In genomic region chr5:135191084-135191826, GRCh38 we compare ENCODE assay signal across 8 cellular contexts.
A peak's percentile ranks its signal among the peaks of the same experiment; 100 is the strongest.
DNase-seq lines count a peak whose midpoint lies in the region; ATAC-seq, FAIRE-seq and TF ChIP-seq lines count a peak whose summit lies in the region.

No MANE protein-coding gene starts in this region.

- peak overlapping the region; percentile 22 for H3K4me3 ChIP-seq in Jurkat, Clone E6-1 (ENCODE audit: low read length)
- H3K4me3 ChIP-seq in SJSA1 (peak overlapping the region; percentile 8; the same call in 1 of the 2 replicates), pancreas (peak overlapping the region in 3 of 4 donors; percentile 19 to 58 (median 39)), thyroid gland (replicated peaks in 1 of 3) (peak overlapping the region in 1 of 3 donors; percentile 2)

- H3K27me3 Mint-ChIP-seq in activated naive CD4-positive, alpha-beta T cell treated with anti-CD3 and anti-CD28 coated beads for 36 hours (ENCODE audit: low read depth) = peaks cover 5% of the 10 kb centered on the region
- H3K27me3 Mint-ChIP-seq in glutamatergic neuron (ENCODE audit: unreplicated experiment) = peaks cover 3% of the 10 kb centered on the region

- no peak for TF ChIP-seq POLR2A in thyroid gland (IDR thresholded peaks at IDR 0.05)

- H3K27ac Mint-ChIP-seq in activated naive CD4-positive, alpha-beta T cell treated with anti-CD3 and anti-CD28 coated beads for 36 hours = no peak overlapping the region
- H3K27ac Mint-ChIP-seq in glutamatergic neuron (ENCODE audit: unreplicated experiment) = no peak overlapping the region

- WGBS in pancreas, 2 donors = 9% methylated on average over 54 of the region's 54 CpGs
- 26 to 36% methylated on average over 14 to 21 of the region's 54 CpGs for WGBS in thyroid gland, 2 donors

- no peaks in the 10 kb centered on the region for H3K36me3 Mint-ChIP-seq in activated naive CD4-positive, alpha-beta T cell treated with anti-CD3 and anti-CD28 coated beads for 36 hours (ENCODE audit: low read depth)
- H3K36me3 Mint-ChIP-seq in glutamatergic neuron (ENCODE audit: unreplicated experiment) = no peaks in the 10 kb centered on the region

- H3K27ac ChIP-seq in SJSA1 = no peak overlapping the region
- no peak overlapping the region for H3K27ac ChIP-seq in pancreas
- no peak overlapping the region for H3K27ac ChIP-seq in thyroid gland

- H3K36me3 ChIP-seq in SJSA1 (no peaks in the 10 kb centered on the region), pancreas (no peaks in the 10 kb centered on the region), thyroid gland (no peaks in the 10 kb centered on the region)

- H3K27me3 ChIP-seq in SJSA1 (replicated peaks) = peaks cover 38% of the 10 kb centered on the region
- peaks cover 0 to 30% (median 0%) of the 10 kb centered on the region in 4 donors for H3K27me3 ChIP-seq in pancreas
- no peaks in the 10 kb centered on the region for H3K27me3 ChIP-seq in thyroid gland

- ATAC-seq in GM21390 (IDR thresholded peaks at IDR 0.05; ENCODE audit: unreplicated experiment) (peak; percentile 89), pancreas (peak; percentile 97 to 100 (median 98))

- intact Hi-C loops in activated naive CD4-positive, alpha-beta T cell treated with anti-CD3 and anti-CD28 coated beads for 36 hours (cut with micrococcal nuclease) = loop anchor here (1.0 to 5.0 kb wide), 5 partner anchors 141 to 604 kb away; no protein-coding TSS in a partner anchor
- intact Hi-C loops in pancreas (cut with DNase I) (no loop called here), thyroid gland (cut with DNase I) (loop anchor here (10.0 kb wide), 1 partner anchor 276 kb away; no protein-coding TSS in a partner anchor)

- no peak for FAIRE-seq in pancreas (lab: Jason Lieb, UNC)

- no peaks in the 10 kb centered on the region for H3K9me3 ChIP-seq in SJSA1 (replicated peaks)
- H3K9me3 ChIP-seq in pancreas = no peaks in the 10 kb centered on the region
- H3K9me3 ChIP-seq in thyroid gland = no peaks in the 10 kb centered on the region

- H3K4me1 ChIP-seq in SJSA1 (replicated peaks) = peaks cover 9% of the 10 kb centered on the region
- H3K4me1 ChIP-seq in pancreas = no peaks in the 10 kb centered on the region
- peaks cover 4 to 8% of the 10 kb centered on the region in 2 donors for H3K4me1 ChIP-seq in thyroid gland

- CTCF ChIA-PET in activated naive CD4-positive, alpha-beta T cell treated with anti-CD3 and anti-CD28 coated beads for 36 hours (lab: Charles Lee) = interaction anchor here (1.0 to 1.5 kb wide), 6 partner anchors 10 to 274 kb away, joined by 3 to 9 read pairs (median 4); no protein-coding TSS in a partner anchor

- no peaks in the 10 kb centered on the region for H3K9me3 Mint-ChIP-seq in activated naive CD4-positive, alpha-beta T cell treated with anti-CD3 and anti-CD28 coated beads for 36 hours
- H3K9me3 Mint-ChIP-seq in glutamatergic neuron (ENCODE audit: unreplicated experiment) = no peaks in the 10 kb centered on the region

- peak overlapping the region; percentile 70 for H3K4me3 Mint-ChIP-seq in activated naive CD4-positive, alpha-beta T cell treated with anti-CD3 and anti-CD28 coated beads for 36 hours
- H3K4me3 Mint-ChIP-seq in glutamatergic neuron (ENCODE audit: unreplicated experiment) = peak overlapping the region; percentile 74

- TF ChIP-seq CTCF in glutamatergic neuron (IDR thresholded peaks at IDR 0.05; ENCODE audit: partially characterized antibody, unreplicated experiment) (peak; percentile 73), pancreas (IDR thresholded peaks at IDR 0.05) (peak; percentile 89 to 91 (median 90)), thyroid gland (IDR thresholded peaks at IDR 0.05) (peak; percentile 80 to 98 (median 96))

- H3K4me1 Mint-ChIP-seq in activated naive CD4-positive, alpha-beta T cell treated with anti-CD3 and anti-CD28 coated beads for 36 hours (ENCODE audit: low read depth) = peaks cover 2% of the 10 kb centered on the region
- peaks cover 1% of the 10 kb centered on the region for H3K4me1 Mint-ChIP-seq in glutamatergic neuron (ENCODE audit: low read depth, unreplicated experiment)

- DNase-seq in D341Med (ENCODE audit: low spot score) (peak; percentile 92), SJSA1 (ENCODE audit: low read depth in 1 of 2, low spot score in 2 of 2) (peak; percentile 71 to 75), glutamatergic neuron (peak; percentile 89), pancreas (peak; percentile 59 to 94 (median 82)), thyroid gland (peak; percentile 88 to 92)
- peak; percentile 46 for DNase-seq in Jurkat, Clone E6-1 (ENCODE audit: low read depth, low spot score)
- peak; percentile 84 for DNase-seq in activated naive CD4-positive, alpha-beta T cell treated with anti-CD3 and anti-CD28 coated beads for 36 hours

Comparison
In these comparisons a context has a peak if more than half of its experiments do, and no peak if none do; other contexts are left out.
1. intact Hi-C loops: an anchor here in activated naive CD4-positive, alpha-beta T cell treated with anti-CD3 and anti-CD28 coated beads for 36 hours (1.0 to 5.0 kb wide) and thyroid gland (10.0 kb wide); none called in pancreas.